27 cellular contexts compared by ENCODE assay signal in genomic region chr6:12525276-12525675, GRCh38.
"Had no signal": no experiment of that assay in that cellular context is flagged by ENCODE, and none has a peak within 500 bp of the region (broad histone marks: within the 10 kb centered on the region; RNA-seq: fewer than 3 reads in every experiment).

No MANE protein-coding gene starts in this region.

- H3K9me3 ChIP-seq: colonic mucosa, esophagus squamous epithelium, gastrocnemius medialis had no signal

- DNase-seq: colonic mucosa; cortex of kidney; dermis blood vessel endothelial cell; dorsolateral prefrontal cortex; effector CD4-positive, alpha-beta T cell; effector CD8-positive, alpha-beta T cell; effector memory CD4-positive, alpha-beta T cell; effector memory CD8-positive, alpha-beta T cell; endodermal cell; erythroblast; esophagus squamous epithelium; foreskin fibroblast; foreskin keratinocyte; foreskin melanocyte; gastrocnemius medialis; glutamatergic neuron; head of caudate nucleus; heart left ventricle; heart right ventricle had no signal

- H3K27me3 ChIP-seq: colonic mucosa, esophagus muscularis mucosa, esophagus squamous epithelium, foreskin keratinocyte, gastrocnemius medialis, gastroesophageal sphincter, heart left ventricle, heart right ventricle had no signal

- FAIRE-seq: colon, endometrium, endothelial cell of umbilical vein, frontal cortex had no signal

- H3K27ac ChIP-seq: colonic mucosa, coronary artery, dorsolateral prefrontal cortex, epithelial cell of prostate, esophagus muscularis mucosa, esophagus squamous epithelium, foreskin keratinocyte, gastrocnemius medialis, gastroesophageal sphincter, heart left ventricle, heart right ventricle had no signal

- H3K4me3 ChIP-seq: colonic mucosa, coronary artery, dorsolateral prefrontal cortex, esophagus muscularis mucosa, esophagus squamous epithelium, gastrocnemius medialis, gastroesophageal sphincter, heart left ventricle, heart right ventricle had no signal

- H3K36me3 ChIP-seq: colonic mucosa, esophagus muscularis mucosa, esophagus squamous epithelium, gastrocnemius medialis, gastroesophageal sphincter, heart left ventricle, heart right ventricle had no signal

- H3K4me1 ChIP-seq: colonic mucosa, esophagus squamous epithelium, foreskin keratinocyte, gastrocnemius medialis had no signal
